19 cellular contexts compared by ENCODE assay signal in genomic region chrX:9628779-9629493, GRCh38.
DNase-seq lines count a peak whose midpoint lies in the region; ATAC-seq, FAIRE-seq and TF ChIP-seq lines count a peak whose summit lies in the region.
"Had no signal": no experiment of that assay in that cellular context is flagged by ENCODE, and none has a peak within 500 bp of the region (broad histone marks: within the 10 kb centered on the region; RNA-seq: fewer than 3 reads in every experiment).

No MANE protein-coding gene starts in this region.

- TF ChIP-seq CTCF in HepG2 (CRISPR knock-in tag; IDR thresholded peaks at IDR 0.05) (no peak), transverse colon (IDR thresholded peaks at IDR 0.05) (no peak), esophagus squamous epithelium (IDR thresholded peaks at IDR 0.05) (no peak)

- no peaks in the 10 kb centered on the region for H3K27me3 ChIP-seq in SJSA1 (replicated peaks)
- no peaks in the 10 kb centered on the region for H3K27me3 ChIP-seq in HepG2 (ENCODE audit: control insufficient read depth in 1 of 2, insufficient read depth in 2 of 2, low read length in 2 of 2)
- no peaks in the 10 kb centered on the region for H3K27me3 ChIP-seq in transverse colon
- no peaks in the 10 kb centered on the region for H3K27me3 ChIP-seq in esophagus squamous epithelium

- H3K4me3 ChIP-seq in SJSA1 (no peak overlapping the region), HepG2 (replicated peaks in 1 of 3; ENCODE audit: insufficient read depth in 1 of 3, low read depth in 2 of 3, low read length in 3 of 3) (no peak overlapping the region), transverse colon (no peak overlapping the region), esophagus squamous epithelium (no peak overlapping the region)

- H3K36me3 Mint-ChIP-seq in activated T-cell treated with anti-CD3 and anti-CD28 coated beads, Interleukin-2, amount 50 U/mL, for 24 hours (ENCODE audit: low read depth): no peaks in the 10 kb centered on the region

- no peak overlapping the region for H2AFZ ChIP-seq in HepG2 (ENCODE audit: low read length)

- no TSS peak for BruUV-seq in HepG2 (replicated peaks; lab: Mats Ljungman, UMichigan)

- H3K27ac Mint-ChIP-seq in activated T-cell treated with anti-CD3 and anti-CD28 coated beads, Interleukin-2, amount 50 U/mL, for 24 hours: no peak overlapping the region

- no peak for ATAC-seq in HepG2
- ATAC-seq: Panc1 had no signal

- H3K9me3 ChIP-seq in SJSA1 (replicated peaks): no peaks in the 10 kb centered on the region
- H3K9me3 ChIP-seq in HepG2 (ENCODE audit: low read length): no peaks in the 10 kb centered on the region
- H3K9me3 ChIP-seq in transverse colon: no peaks in the 10 kb centered on the region
- H3K9me3 ChIP-seq in esophagus squamous epithelium: no peaks in the 10 kb centered on the region

- intact Hi-C loops in HepG2 (cut with micrococcal nuclease; ENCODE audit: unreplicated experiment): no loop called here
- intact Hi-C loops in transverse colon (cut with DNase I; ENCODE audit: low total_unique reads): no loop called here
- intact Hi-C loops in esophagus squamous epithelium (cut with DNase I): no loop called here

- H3K4me2 ChIP-seq in HepG2 (ENCODE audit: low read depth, low read length): no peak overlapping the region

- WGBS in HepG2 (ENCODE audit: low lambda C conversion rate): 84% methylated on average over 5 of the region's 6 CpGs
- WGBS in transverse colon (ENCODE audit: low coverage in 1 of 2), 2 donors: 72% methylated on average over 6 of the region's 6 CpGs; no CpG with 5 or more reads in 1 of the 2 donors
- WGBS in esophagus squamous epithelium, 2 donors: 73 to 81% methylated on average over 2 to 6 of the region's 6 CpGs

- no peak overlapping the region for H3K4me3 Mint-ChIP-seq in activated T-cell treated with anti-CD3 and anti-CD28 coated beads, Interleukin-2, amount 50 U/mL, for 24 hours

- no peaks in the 10 kb centered on the region for H3K9me3 Mint-ChIP-seq in activated T-cell treated with anti-CD3 and anti-CD28 coated beads, Interleukin-2, amount 50 U/mL, for 24 hours

- H3K79me2 ChIP-seq in HepG2 (ENCODE audit: insufficient read depth, low read length): peaks cover 9% of the 10 kb centered on the region

- H3K4me1 ChIP-seq in SJSA1 (replicated peaks) (peaks cover 47% of the 10 kb centered on the region), HepG2 (ENCODE audit: insufficient read depth, low read length) (peaks cover 10% of the 10 kb centered on the region), transverse colon (no peaks in the 10 kb centered on the region), esophagus squamous epithelium (no peaks in the 10 kb centered on the region)

- peak overlapping the region; percentile 75 for H3K27ac ChIP-seq in SJSA1
- H3K27ac ChIP-seq in HepG2 (ENCODE audit: extremely low read length, insufficient read depth, low read length): no peak overlapping the region
- H3K27ac ChIP-seq in transverse colon: no peak overlapping the region
- H3K27ac ChIP-seq in esophagus squamous epithelium: no peak overlapping the region

- POLR2A ChIA-PET in HepG2 (lab: Yijun Ruan, JAX): no interaction called here

- in situ Hi-C loops in HepG2 (cut with HindIII; ENCODE audit: extremely low pct_ligation_motif_present, low pct_unique_long_range_greater_than_20kb): no loop called here
- in situ Hi-C loops in transverse colon (cut with MboI; ENCODE audit: low pct_ligation_motif_present in 1 of 4, low pct_unique_long_range_greater_than_20kb in 1 of 4, low sequenced_read_pairs in 3 of 4): no loop called here

- H3K4me1 Mint-ChIP-seq in activated T-cell treated with anti-CD3 and anti-CD28 coated beads, Interleukin-2, amount 50 U/mL, for 24 hours (ENCODE audit: low read depth): peaks cover 20% of the 10 kb centered on the region

- H3K36me3 ChIP-seq in SJSA1 (no peaks in the 10 kb centered on the region), HepG2 (replicated peaks in 1 of 2; ENCODE audit: control insufficient read depth in 1 of 2, insufficient read depth in 2 of 2, low read length in 2 of 2) (no peaks in the 10 kb centered on the region), transverse colon (no peaks in the 10 kb centered on the region), esophagus squamous epithelium (no peaks in the 10 kb centered on the region)

- no peak overlapping the region for H3K9ac ChIP-seq in HepG2 (ENCODE audit: insufficient read depth, low read depth, low read length)

- TF ChIP-seq EP300 in HepG2 (IDR thresholded peaks at IDR 0.05; ENCODE audit: low read depth in 2 of 2, low read length in 2 of 2) (no peak), HepG2 (CRISPR knock-in tag; IDR thresholded peaks at IDR 0.05; ENCODE audit: borderline replicate concordance) (no peak), transverse colon (IDR thresholded peaks at IDR 0.05; ENCODE audit: low read depth) (no peak)

- peak; percentile 63 for FAIRE-seq in GM12892 (lab: Jason Lieb, UNC)
- FAIRE-seq in HepG2 (lab: Jason Lieb, UNC): no peak
- FAIRE-seq: D721Med had no signal

- no peak for TF ChIP-seq POLR2A in GM12892 (IDR thresholded peaks at IDR 0.05; ENCODE audit: low read depth, low read length)
- TF ChIP-seq POLR2A in HepG2 (IDR thresholded peaks at IDR 0.05; ENCODE audit: insufficient read depth in 1 of 2, low read depth in 2 of 2, low read length in 2 of 2): no peak
- TF ChIP-seq POLR2A in transverse colon (IDR thresholded peaks at IDR 0.05): no peak
- no peak for TF ChIP-seq POLR2A in esophagus squamous epithelium (IDR thresholded peaks at IDR 0.05)

- CTCF ChIA-PET in HepG2 (lab: Yijun Ruan, JAX; ENCODE audit: low intra/inter-chr PET ratio, low total read pairs): no interaction called here

- 0 out of 2 replicates have a peak, but pooled peaks cover 12% of the 10 kb centered on the region for H4K20me1 ChIP-seq in HepG2 (ENCODE audit: insufficient read depth, low read length)

- H3K27me3 Mint-ChIP-seq in activated T-cell treated with anti-CD3 and anti-CD28 coated beads, Interleukin-2, amount 50 U/mL, for 24 hours: no peaks in the 10 kb centered on the region

- no peak for DNase-seq in GM12892 (ENCODE audit: insufficient read length)
- no peak for DNase-seq in SJSA1 (ENCODE audit: low read depth in 1 of 2, low spot score in 2 of 2)
- no peak for DNase-seq in HepG2 (ENCODE audit: low spot score)
- DNase-seq in transverse colon: peak; percentile 31
- no peak for DNase-seq in stimulated activated CD4-positive, alpha-beta T cell treated with anti-CD3 and anti-CD28 coated beads, Interleukin-15, amount 100 ng/mL, for 24 hours
- DNase-seq in activated T-cell treated with anti-CD3 and anti-CD28 coated beads, Interleukin-2, amount 50 U/mL, for 24 hours: no peak
- DNase-seq in esophagus squamous epithelium (lab: John Stamatoyannopoulos, UW): no peak
- DNase-seq: C1 segment of cervical spinal cord, DMS53, GF-D8, KG1, NCI-H1105, NCI-H146, NCI-H2029, NCI-H2227 treated with DMSO at 0.1 percent for 48 hours, NCI-H510A, SIG-M5 had no signal

- no peak for TF ChIP-seq RAD21 in HepG2 (CRISPR knock-in tag; IDR thresholded peaks at IDR 0.05)

TF ChIP-seq in HepG2, 621 proteins besides CTCF, POLR2A, EP300 and RAD21:
- no peak for TF ChIP-seq DDIT3 (CRISPR knock-in tag; IDR thresholded peaks at IDR 0.05)
- no peak for TF ChIP-seq MNT (IDR thresholded peaks at IDR 0.05)
- no peak for TF ChIP-seq FOXP1 (IDR thresholded peaks at IDR 0.05)
- peak; percentile 40; the same call in 1 of the 2 replicates for TF ChIP-seq FOXP1 (CRISPR knock-in tag; IDR thresholded peaks at IDR 0.05)
- TF ChIP-seq ZNF564 (CRISPR knock-in tag; IDR thresholded peaks at IDR 0.05): peak; percentile 40; the same call in 1 of the 2 replicates
